Comparison of ENCODE assay signal across 8 cellular contexts in genomic region chr17:41324180-41325075, GRCh38. TPM values are rescaled to one million over a fixed set of nuclear protein-coding genes. Genes with fewer than 3 reads are reported as not detected.
DNase-seq lines count a peak whose midpoint lies in the region; ATAC-seq and TF ChIP-seq lines count a peak whose summit lies in the region.

No MANE protein-coding gene starts in this region.

- no peaks in the 10 kb centered on the region for H4K20me1 ChIP-seq in SK-N-SH (ENCODE audit: insufficient read depth)

- no peak; the same call in 1 of the 2 replicates for TF ChIP-seq RAD21 in SK-N-SH (IDR thresholded peaks at IDR 0.05; ENCODE audit: low read length)

- no peaks in the 10 kb centered on the region for H3K9me2 ChIP-seq in SK-N-SH

- H2AFZ ChIP-seq in SK-N-SH (ENCODE audit: low read depth), result no peak overlapping the region

- no peaks in the 10 kb centered on the region for H3K4me1 ChIP-seq in SK-N-SH (ENCODE audit: control insufficient read depth in 1 of 2, insufficient read depth in 2 of 2, low read depth in 1 of 2, low read length in 1 of 2)

- H3K9me3 ChIP-seq in SK-N-SH, result peaks cover 7% of the 10 kb centered on the region

- no peak overlapping the region for H3K9ac ChIP-seq in SK-N-SH

- DNase-seq in AG04449 (ENCODE audit: low read depth, low spot score) (no peak), G401 (ENCODE audit: low spot score) (peak; percentile 26), SK-N-SH (no peak), iPS-NIHi7 (ENCODE audit: extremely low spot score) (peak; percentile 73), NCI-H82 treated with DMSO at 0.1 percent for 48 hours (lab: John Stamatoyannopoulos, UW; ENCODE audit: unreplicated experiment) (no peak), HEK293T (ENCODE audit: extremely low spot score) (no peak)
- no peak for DNase-seq in activated CD4-positive, CD25-positive, alpha-beta regulatory T cell (lab: John Stamatoyannopoulos, UW)

- no peak overlapping the region for H3K4me2 ChIP-seq in SK-N-SH

- peaks cover 0 to 5% of the 10 kb centered on the region in 2 experiments for H3K36me3 ChIP-seq in SK-N-SH (replicated peaks in 1 of 2; ENCODE audit: control insufficient read depth in 1 of 2, insufficient read depth in 2 of 2, low read length in 1 of 2)

- ATAC-seq in GM21576 (IDR thresholded peaks at IDR 0.05; ENCODE audit: unreplicated experiment), result no peak

- in situ Hi-C loops in G401 (cut with HindIII; ENCODE audit: low sequenced_read_pairs), result no loop called here

- WGBS in SK-N-SH (ENCODE audit: low lambda C conversion rate), result 59% methylated on average over 15 of the region's 16 CpGs

- peak; percentile 11 for TF ChIP-seq CTCF in AG04449 (IDR thresholded peaks at IDR 0.05; ENCODE audit: insufficient read depth, low read length, missing control alignments)
- peak; percentile 27; the same call in 1 of the 2 replicates for TF ChIP-seq CTCF in SK-N-SH (IDR thresholded peaks at IDR 0.05)

- H3K4me3 ChIP-seq in AG04449 (ENCODE audit: low read depth, low read length), result no peak overlapping the region
- H3K4me3 ChIP-seq in SK-N-SH (ENCODE audit: low read depth in 2 of 2, low read length in 1 of 2), result no peak overlapping the region

- no peaks in the 10 kb centered on the region for H3K27me3 ChIP-seq in SK-N-SH (ENCODE audit: insufficient read depth)

- POLR2A ChIA-PET in AG04449 (lab: Yijun Ruan, JAX) (no interaction called here), SK-N-SH (lab: Yijun Ruan, JAX) (no interaction called here), HEK293T (lab: Yijun Ruan, JAX) (no interaction called here)

- H3F3A ChIP-seq in SK-N-SH (replicated peaks; ENCODE audit: insufficient read depth), result no peaks in the 10 kb centered on the region

- H3K79me2 ChIP-seq in SK-N-SH (ENCODE audit: insufficient read depth), result no peaks in the 10 kb centered on the region

- H3K27ac ChIP-seq in SK-N-SH (ENCODE audit: low read depth in 2 of 2, low read length in 1 of 2), result no peak overlapping the region

- CTCF ChIA-PET in AG04449 (lab: Yijun Ruan, JAX), result interaction anchor here (0.6 to 11.4 kb wide), 6 partner anchors 7 to 415 kb away, joined by 3 to 90 read pairs (median 11); no protein-coding TSS in a partner anchor
- CTCF ChIA-PET in SK-N-SH (lab: Yijun Ruan, JAX), result interaction anchor here (4.4 kb wide), 1 partner anchor 224 kb away, joined by 61 read pairs; no protein-coding TSS in a partner anchor
- CTCF ChIA-PET in HEK293T (lab: Yijun Ruan, JAX), result no interaction called here

- TF ChIP-seq EP300 in SK-N-SH (IDR thresholded peaks at IDR 0.05; ENCODE audit: borderline replicate concordance in 1 of 2, low read depth in 1 of 2, low read length in 1 of 2), result no peak

TF ChIP-seq in SK-N-SH, 30 proteins besides CTCF, POLR2A, EP300 and RAD21:
- no peak for TF ChIP-seq EZH2phosphoT487 (IDR thresholded peaks at IDR 0.05; ENCODE audit: borderline replicate concordance, low read depth)
- TF ChIP-seq SMC3 (IDR thresholded peaks at IDR 0.05; ENCODE audit: low read depth, low read length), result peak; percentile 33; the same call in 1 of the 2 replicates

TF ChIP-seq in HEK293T, 16 proteins besides CTCF, POLR2A, EP300 and RAD21:
- TF ChIP-seq SUZ12 (IDR thresholded peaks at IDR 0.05) (no peak), NFRKB (IDR thresholded peaks at IDR 0.05) (no peak), LEF1 (IDR thresholded peaks at IDR 0.05; ENCODE audit: borderline replicate concordance) (no peak), ELF4 (IDR thresholded peaks at IDR 0.05) (no peak), FOXK2 (IDR thresholded peaks at IDR 0.05) (no peak), FOXM1 (IDR thresholded peaks at IDR 0.05; ENCODE audit: borderline replicate concordance) (no peak), PKNOX1 (IDR thresholded peaks at IDR 0.05) (no peak), SP1 (IDR thresholded peaks at IDR 0.05) (no peak), FOXA1 (IDR thresholded peaks at IDR 0.05) (no peak), ZNF384 (IDR thresholded peaks at IDR 0.05) (no peak), CTBP1 (IDR thresholded peaks at IDR 0.05; ENCODE audit: borderline replicate concordance) (no peak), BHLHE40 (IDR thresholded peaks at IDR 0.05; ENCODE audit: borderline replicate concordance) (no peak)

RNA-seq across cellular contexts. Expression of gene KRTAP17-1, which starts 8.9 kb away (rescaled TPM):
- total RNA-seq in G401 (2014; rRNA removed; shearing (Covaris generic)), result not detected in 2 replicates
- not detected in 2 replicates for polyA plus RNA-seq in SK-N-SH (2012; rRNA removed)
- not detected in 2 replicates for polyA plus RNA-seq in SK-N-SH (2012; cell fraction: cytosol; rRNA removed)
- not detected in 2 replicates for polyA plus RNA-seq in SK-N-SH (2012; cell fraction: nucleus; rRNA removed)

RNA-seq across cellular contexts. Expression of gene KRTAP16-1, which starts 15.3 kb away (rescaled TPM):
- total RNA-seq in G401 (2014; rRNA removed; shearing (Covaris generic)), result not detected in 2 replicates
- not detected in 2 replicates for polyA plus RNA-seq in SK-N-SH (2012; rRNA removed)
- not detected in 2 replicates for polyA plus RNA-seq in SK-N-SH (2012; cell fraction: cytosol; rRNA removed)
- not detected in 2 replicates for polyA plus RNA-seq in SK-N-SH (2012; cell fraction: nucleus; rRNA removed)

RNA-seq across cellular contexts. Expression of gene KRTAP29-1, which starts 21.8 kb away (rescaled TPM):
- not detected in 2 replicates for total RNA-seq in G401 (2014; rRNA removed; shearing (Covaris generic))
- not detected in 2 replicates for polyA plus RNA-seq in SK-N-SH (2012; rRNA removed)
- not detected in 2 replicates for polyA plus RNA-seq in SK-N-SH (2012; cell fraction: cytosol; rRNA removed)
- not detected in 2 replicates for polyA plus RNA-seq in SK-N-SH (2012; cell fraction: nucleus; rRNA removed)

RNA-seq across cellular contexts. Expression of gene KRT33A, which starts 26.2 kb away (rescaled TPM):
- not detected in 2 replicates for total RNA-seq in G401 (2014; rRNA removed; shearing (Covaris generic))
- polyA plus RNA-seq in SK-N-SH (2012; rRNA removed), result not detected in 2 replicates
- not detected in 2 replicates for polyA plus RNA-seq in SK-N-SH (2012; cell fraction: cytosol; rRNA removed)
- not detected in 2 replicates for polyA plus RNA-seq in SK-N-SH (2012; cell fraction: nucleus; rRNA removed)

RNA-seq across cellular contexts. Expression of gene KRT33B, which starts 45.2 kb away (rescaled TPM):
- not detected in 2 replicates for total RNA-seq in G401 (2014; rRNA removed; shearing (Covaris generic))
- polyA plus RNA-seq in SK-N-SH (2012; rRNA removed), result 0.08 TPM in 1 of 2 replicates, not detected in the other
- polyA plus RNA-seq in SK-N-SH (2012; cell fraction: cytosol; rRNA removed), result 0.01 TPM in 1 of 2 replicates, not detected in the other
- 0.02 TPM in 1 of 2 replicates, not detected in the other for polyA plus RNA-seq in SK-N-SH (2012; cell fraction: nucleus; rRNA removed)

Comparison
In these comparisons a context has a peak if more than half of its experiments do, and no peak if none do; other contexts are left out.
1. DNase-seq: peak in G401 (single experiment) and iPS-NIHi7 (single experiment); none in AG04449 (single experiment), SK-N-SH (single experiment), NCI-H82 treated with DMSO at 0.1 percent for 48 hours (single experiment), activated CD4-positive, CD25-positive, alpha-beta regulatory T cell (0 of 4) and HEK293T (single experiment).